In the genomic region with DNA sequence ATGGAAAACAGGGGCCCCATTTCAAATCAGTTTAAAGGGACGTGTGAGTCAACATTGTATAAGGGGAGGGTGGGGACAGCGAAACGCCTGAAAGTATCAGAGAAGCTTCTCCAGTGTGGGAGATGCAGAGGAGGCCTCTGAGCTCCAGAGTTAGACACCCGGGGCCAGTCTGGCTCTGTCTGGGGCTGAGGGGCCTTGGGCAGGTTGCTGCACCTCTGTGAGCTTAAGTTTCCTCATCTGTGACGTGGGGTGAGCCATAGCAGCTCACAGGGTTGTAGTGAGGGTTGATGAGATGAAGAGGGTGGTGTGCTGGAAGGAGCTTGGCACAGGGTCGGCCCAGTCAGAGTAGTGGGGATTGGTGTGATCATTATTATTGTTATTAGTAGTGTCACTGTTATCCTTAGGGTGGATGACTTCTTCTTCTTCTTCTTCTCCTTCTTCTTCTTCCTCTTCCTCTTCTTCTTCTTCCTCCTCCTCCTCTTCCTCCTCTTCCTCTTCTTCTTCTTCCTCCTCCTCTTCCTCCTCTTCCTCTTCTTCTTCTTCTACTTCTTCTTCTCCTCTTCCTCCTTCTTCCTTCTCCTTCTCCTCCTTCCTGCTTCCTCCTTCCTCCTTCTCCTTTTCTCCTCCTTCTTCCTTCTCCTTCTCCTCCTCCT, we compare ENCODE assay signal across 20 cellular contexts.
DNase-seq lines count a peak whose midpoint lies in the region; ATAC-seq, FAIRE-seq and TF ChIP-seq lines count a peak whose summit lies in the region.
"Had no signal": no experiment of that assay in that cellular context is flagged by ENCODE, and none has a peak within 500 bp of the region (broad histone marks: within the 10 kb centered on the region; RNA-seq: fewer than 3 reads in every experiment).

No MANE protein-coding gene starts in this region.

- H3F3A ChIP-seq in neural progenitor cell (ENCODE audit: low read depth): no peaks in the 10 kb centered on the region

- TF ChIP-seq CTCF in right atrium auricular region (IDR thresholded peaks at IDR 0.05): no peak
- no peak for TF ChIP-seq CTCF in chondrocyte (IDR thresholded peaks at IDR 0.05)
- TF ChIP-seq CTCF in neural progenitor cell (IDR thresholded peaks at IDR 0.05): no peak
- no peak for TF ChIP-seq CTCF in upper lobe of right lung (IDR thresholded peaks at IDR 0.05)

- no peak overlapping the region for H3K4me3 Mint-ChIP-seq in chondrocyte (ENCODE audit: unreplicated experiment)
- no peak overlapping the region for H3K4me3 Mint-ChIP-seq in neural progenitor cell

- ATAC-seq in upper lobe of right lung (no peak), HG02885 (IDR thresholded peaks at IDR 0.05; ENCODE audit: poor library complexity, unreplicated experiment) (no peak)
- ATAC-seq: A549, Panc1 had no signal

- no peak overlapping the region for H3K4me2 ChIP-seq in neural progenitor cell
- H3K4me2 ChIP-seq: A549 had no signal

- no peak overlapping the region for H2AFZ ChIP-seq in neural progenitor cell (replicated peaks)

- H3K36me3 ChIP-seq in right atrium auricular region: no peaks in the 10 kb centered on the region
- H3K36me3 ChIP-seq in neural progenitor cell: no peaks in the 10 kb centered on the region
- no peaks in the 10 kb centered on the region for H3K36me3 ChIP-seq in upper lobe of right lung

- no peak overlapping the region for H3K4me3 ChIP-seq in right atrium auricular region
- no peak overlapping the region for H3K4me3 ChIP-seq in neural progenitor cell
- H3K4me3 ChIP-seq in upper lobe of right lung: no peak overlapping the region
- H3K4me3 ChIP-seq: A549 had no signal

- H3K9ac ChIP-seq in neural progenitor cell: no peak overlapping the region

- DNase-seq in right atrium auricular region (ENCODE audit: low spot score) (peak; percentile 36), cardiac septum (ENCODE audit: low spot score) (no peak), chondrocyte (ENCODE audit: low spot score) (peak; percentile 40), neural progenitor cell (ENCODE audit: low spot score) (no peak), upper lobe of right lung (peak; percentile 50), frontal cortex (ENCODE audit: low spot score in 2 of 2) (no peak), epidermal melanocyte (ENCODE audit: insufficient read length, low spot score) (no peak)
- DNase-seq: DMS 273 treated with DMSO at 0.1 percent for 48 hours, GOT3, NCI-H1092, NCI-H146, NCI-H2081 treated with DMSO at 0.1 percent for 48 hours, NCI-H510A, NCI-H774, SHP77 had no signal

- no peaks in the 10 kb centered on the region for H3K79me2 ChIP-seq in neural progenitor cell (ENCODE audit: low read depth)

- no peaks in the 10 kb centered on the region for H3K4me1 ChIP-seq in right atrium auricular region
- peaks cover 17% of the 10 kb centered on the region for H3K4me1 ChIP-seq in neural progenitor cell
- no peaks in the 10 kb centered on the region for H3K4me1 ChIP-seq in upper lobe of right lung
- H3K4me1 ChIP-seq: A549 had no signal

- H3K9me3 ChIP-seq in right atrium auricular region (no peaks in the 10 kb centered on the region), neural progenitor cell (ENCODE audit: low read depth) (no peaks in the 10 kb centered on the region), upper lobe of right lung (no peaks in the 10 kb centered on the region)
- H3K9me3 ChIP-seq: A549 had no signal

- H3K27ac ChIP-seq in right atrium auricular region: no peak overlapping the region
- H3K27ac ChIP-seq in neural progenitor cell: no peak overlapping the region
- H3K27ac ChIP-seq in upper lobe of right lung: no peak overlapping the region
- H3K27ac ChIP-seq: A549, C4-2B had no signal

- intact Hi-C loops in cardiac septum (cut with DNase I): no loop called here
- intact Hi-C loops in upper lobe of right lung (cut with DNase I): no loop called here

- H3K9me3 Mint-ChIP-seq in chondrocyte (ENCODE audit: low read depth): no peaks in the 10 kb centered on the region
- H3K9me3 Mint-ChIP-seq in neural progenitor cell: peaks cover 3% of the 10 kb centered on the region

- no peak for FAIRE-seq in frontal cortex (lab: Jason Lieb, UNC)
- FAIRE-seq: A549, GM12892 had no signal

- H3K27ac Mint-ChIP-seq in chondrocyte (ENCODE audit: unreplicated experiment) (no peak overlapping the region), neural progenitor cell (peak overlapping the region; percentile 25)

- H3K27me3 ChIP-seq in right atrium auricular region: no peaks in the 10 kb centered on the region
- H3K27me3 ChIP-seq in neural progenitor cell: no peaks in the 10 kb centered on the region
- peaks cover 3% of the 10 kb centered on the region for H3K27me3 ChIP-seq in upper lobe of right lung

- no peaks in the 10 kb centered on the region for H3K4me1 Mint-ChIP-seq in chondrocyte (ENCODE audit: low read depth)
- H3K4me1 Mint-ChIP-seq in neural progenitor cell: peaks cover 23% of the 10 kb centered on the region

- H3K27me3 Mint-ChIP-seq in chondrocyte (ENCODE audit: low read depth) (peaks cover 32% of the 10 kb centered on the region), neural progenitor cell (ENCODE audit: insufficient read depth, low read depth) (peaks cover 6% of the 10 kb centered on the region)

- H4K20me1 ChIP-seq in neural progenitor cell (ENCODE audit: low read depth): no peaks in the 10 kb centered on the region

- no peaks in the 10 kb centered on the region for H3K36me3 Mint-ChIP-seq in chondrocyte (ENCODE audit: low read depth)
- H3K36me3 Mint-ChIP-seq in neural progenitor cell: no peaks in the 10 kb centered on the region

Comparison
In these comparisons a context has a peak if more than half of its experiments do, and no peak if none do; other contexts are left out.
1. DNase-seq: peak in right atrium auricular region (single experiment), chondrocyte (single experiment) and upper lobe of right lung (single experiment); none in cardiac septum (single experiment), neural progenitor cell (single experiment), frontal cortex (0 of 2) and epidermal melanocyte (single experiment).